In the genomic region with DNA sequence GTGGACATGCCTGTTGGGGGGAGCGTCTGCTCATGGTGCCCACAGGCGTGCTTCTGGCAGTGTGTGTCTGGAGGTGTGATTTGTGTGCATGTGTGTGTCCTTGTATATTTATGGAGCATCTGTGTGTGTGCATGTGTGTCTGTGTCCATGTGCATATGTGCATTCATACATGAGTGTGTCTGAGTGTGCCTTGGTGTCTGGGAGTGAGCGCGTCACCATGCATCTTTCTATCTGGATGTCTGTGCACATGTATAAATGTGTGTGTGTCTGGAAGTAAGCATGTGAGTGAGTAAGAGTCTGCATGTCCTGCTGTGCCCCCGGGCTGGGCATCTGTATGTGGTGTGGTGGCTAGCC, we compare ENCODE assay signal across 1 cellular context.
TF ChIP-seq lines count a peak whose summit lies in the region.

No MANE protein-coding gene starts in this region.

TF ChIP-seq in HepG2, 621 proteins besides CTCF, POLR2A, EP300 and RAD21:
- TF ChIP-seq HMGA1 (CRISPR knock-in tag; conservative IDR thresholded peaks at IDR 0.05) (no peak), ZNF850 (CRISPR knock-in tag; conservative IDR thresholded peaks at IDR 0.05) (no peak), REPIN1 (CRISPR knock-in tag; IDR thresholded peaks at IDR 0.05; ENCODE audit: borderline replicate concordance, low read depth) (no peak)
- TF ChIP-seq, protein P1, sequence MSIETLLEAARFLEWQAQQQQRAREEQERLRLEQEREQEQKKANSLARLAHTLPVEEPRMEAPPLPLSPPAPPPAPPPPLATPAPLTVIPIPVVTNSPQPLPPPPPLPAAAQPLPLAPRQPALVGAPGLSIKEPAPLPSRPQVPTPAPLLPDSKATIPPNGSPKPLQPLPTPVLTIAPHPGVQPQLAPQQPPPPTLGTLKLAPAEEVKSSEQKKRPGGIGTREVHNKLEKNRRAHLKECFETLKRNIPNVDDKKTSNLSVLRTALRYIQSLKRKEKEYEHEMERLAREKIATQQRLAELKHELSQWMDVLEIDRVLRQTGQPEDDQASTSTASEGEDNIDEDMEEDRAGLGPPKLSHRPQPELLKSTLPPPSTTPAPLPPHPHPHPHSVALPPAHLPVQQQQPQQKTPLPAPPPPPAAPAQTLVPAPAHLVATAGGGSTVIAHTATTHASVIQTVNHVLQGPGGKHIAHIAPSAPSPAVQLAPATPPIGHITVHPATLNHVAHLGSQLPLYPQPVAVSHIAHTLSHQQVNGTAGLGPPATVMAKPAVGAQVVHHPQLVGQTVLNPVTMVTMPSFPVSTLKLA (IDR thresholded peaks at IDR 0.05): peak; percentile 30; the same call in 1 of the 2 replicates
- TF ChIP-seq, protein P2, sequence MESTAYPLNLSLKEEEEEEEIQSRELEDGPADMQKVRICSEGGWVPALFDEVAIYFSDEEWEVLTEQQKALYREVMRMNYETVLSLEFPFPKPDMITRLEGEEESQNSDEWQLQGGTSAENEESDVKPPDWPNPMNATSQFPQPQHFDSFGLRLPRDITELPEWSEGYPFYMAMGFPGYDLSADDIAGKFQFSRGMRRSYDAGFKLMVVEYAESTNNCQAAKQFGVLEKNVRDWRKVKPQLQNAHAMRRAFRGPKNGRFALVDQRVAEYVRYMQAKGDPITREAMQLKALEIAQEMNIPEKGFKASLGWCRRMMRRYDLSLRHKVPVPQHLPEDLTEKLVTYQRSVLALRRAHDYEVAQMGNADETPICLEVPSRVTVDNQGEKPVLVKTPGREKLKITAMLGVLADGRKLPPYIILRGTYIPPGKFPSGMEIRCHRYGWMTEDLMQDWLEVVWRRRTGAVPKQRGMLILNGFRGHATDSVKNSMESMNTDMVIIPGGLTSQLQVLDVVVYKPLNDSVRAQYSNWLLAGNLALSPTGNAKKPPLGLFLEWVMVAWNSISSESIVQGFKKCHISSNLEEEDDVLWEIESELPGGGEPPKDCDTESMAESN (CRISPR knock-in tag; conservative IDR thresholded peaks at IDR 0.05): no peak
